Comparison of ENCODE assay signal across 8 cellular contexts in the genomic region with DNA sequence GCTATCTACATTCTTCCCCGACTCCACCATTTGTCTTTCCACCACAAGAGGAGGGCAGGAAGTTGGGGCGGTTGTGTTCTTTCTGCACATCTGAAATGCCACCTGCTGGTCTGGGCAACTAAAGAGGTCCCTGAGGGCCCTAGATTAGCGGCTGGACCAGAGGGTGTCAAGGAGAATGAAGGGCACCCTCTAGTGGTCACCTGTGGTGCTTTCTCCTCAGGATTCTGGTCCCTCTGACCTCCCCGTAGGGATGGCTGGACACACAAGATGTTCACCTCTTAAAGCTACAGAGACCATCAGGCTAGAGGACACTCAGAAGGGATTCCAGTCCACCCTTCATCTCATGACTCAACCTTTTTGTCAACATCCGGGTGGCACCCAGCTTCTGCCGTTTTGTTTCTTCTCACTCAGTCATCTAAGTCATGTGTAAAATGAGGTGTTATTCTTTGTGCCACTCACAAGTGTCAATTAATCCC. TPM values are rescaled to one million over a fixed set of nuclear protein-coding genes. Genes with fewer than 3 reads are reported as not detected.
A peak's percentile ranks its signal among the peaks of the same experiment; 100 is the strongest.
DNase-seq lines count a peak whose midpoint lies in the region; ATAC-seq and TF ChIP-seq lines count a peak whose summit lies in the region.

No MANE protein-coding gene starts in this region.

- intact Hi-C loops in CD4-positive, alpha-beta T cell (cut with DNase I, micrococcal nuclease), result no loop called here
- intact Hi-C loops in activated CD4-positive, alpha-beta memory T cell treated with anti-CD3 and anti-CD28 coated beads for 36 hours (cut with micrococcal nuclease), result loop anchor here (1.0 kb wide), 1 partner anchor 40 kb away; no protein-coding TSS in a partner anchor
- intact Hi-C loops in posterior vena cava (cut with DNase I), result no loop called here

- peak overlapping the region; percentile 65 for H3K27ac Mint-ChIP-seq in CD4-positive, alpha-beta T cell
- peak overlapping the region; percentile 5 for H3K27ac Mint-ChIP-seq in activated CD4-positive, alpha-beta memory T cell treated with anti-CD3 and anti-CD28 coated beads for 36 hours

- H3K27ac ChIP-seq in CD4-positive, alpha-beta T cell (ENCODE audit: low read depth, low read length), result no peak overlapping the region

- no peaks in the 10 kb centered on the region for H3K9me3 Mint-ChIP-seq in CD4-positive, alpha-beta T cell
- no peaks in the 10 kb centered on the region for H3K9me3 Mint-ChIP-seq in activated CD4-positive, alpha-beta memory T cell treated with anti-CD3 and anti-CD28 coated beads for 36 hours

- H3K27me3 ChIP-seq in CD4-positive, alpha-beta T cell (ENCODE audit: control insufficient read depth, insufficient read depth, low read length), result no peaks in the 10 kb centered on the region

- no peaks in the 10 kb centered on the region for H3K9me3 ChIP-seq in CD4-positive, alpha-beta T cell (ENCODE audit: control insufficient read depth, low read length)

- peak in 2 of 10 experiments; percentile 1 to 18 for DNase-seq in CD4-positive, alpha-beta T cell
- DNase-seq in NCI-H2029 (lab: John Stamatoyannopoulos, UW), result peak; percentile 16
- DNase-seq in activated CD4-positive, alpha-beta memory T cell treated with anti-CD3 and anti-CD28 coated beads for 36 hours, result peak; percentile 66
- peak; percentile 33 for DNase-seq in fibroblast of the conjunctiva (ENCODE audit: low read depth)
- DNase-seq in posterior vena cava (ENCODE audit: low spot score), result peak; percentile 76
- no peak for DNase-seq in NCI-H2227 (lab: John Stamatoyannopoulos, UW; ENCODE audit: unreplicated experiment)

- ATAC-seq in CD4-positive, alpha-beta T cell (ENCODE audit: poor library complexity), result no peak
- ATAC-seq in GM19324 (IDR thresholded peaks at IDR 0.05; ENCODE audit: low FRiP score, unreplicated experiment), result peak; percentile 28
- no peak for ATAC-seq in HG03159 (IDR thresholded peaks at IDR 0.05; ENCODE audit: unreplicated experiment)

- no peaks in the 10 kb centered on the region for H3K36me3 Mint-ChIP-seq in CD4-positive, alpha-beta T cell (ENCODE audit: low read depth)
- no peaks in the 10 kb centered on the region for H3K36me3 Mint-ChIP-seq in activated CD4-positive, alpha-beta memory T cell treated with anti-CD3 and anti-CD28 coated beads for 36 hours

- H3K4me1 Mint-ChIP-seq in CD4-positive, alpha-beta T cell (ENCODE audit: low read depth), result peaks cover 34% of the 10 kb centered on the region
- H3K4me1 Mint-ChIP-seq in activated CD4-positive, alpha-beta memory T cell treated with anti-CD3 and anti-CD28 coated beads for 36 hours (ENCODE audit: low read depth), result peaks cover 18% of the 10 kb centered on the region

- CTCF ChIA-PET in CD4-positive, alpha-beta T cell (lab: Charles Lee), result interaction anchor here (0.9 kb wide), 2 partner anchors 17 to 46 kb away, joined by 3 read pairs; partner anchors contain the start of gene ZNF594
- CTCF ChIA-PET in activated CD4-positive, alpha-beta memory T cell treated with anti-CD3 and anti-CD28 coated beads for 36 hours (lab: Charles Lee), result interaction anchor here (0.6 to 2.6 kb wide), 8 partner anchors 11 to 180 kb away, joined by 3 to 10 read pairs (median 4); partner anchors contain the start of gene ZNF594

- peak; percentile 48 for TF ChIP-seq CTCF in CD4-positive, alpha-beta T cell (IDR thresholded peaks at IDR 0.05)

- POLR2A ChIA-PET in CD4-positive, alpha-beta T cell (lab: Charles Lee), result interaction anchor here (1.0 to 1.2 kb wide), 2 partner anchors 21 to 45 kb away, joined by 4 read pairs; partner anchors contain the start of gene RABEP1
- POLR2A ChIA-PET in activated CD4-positive, alpha-beta memory T cell treated with anti-CD3 and anti-CD28 coated beads for 36 hours (lab: Charles Lee), result no interaction called here

- H3K27me3 Mint-ChIP-seq in CD4-positive, alpha-beta T cell, result no peaks in the 10 kb centered on the region
- no peaks in the 10 kb centered on the region for H3K27me3 Mint-ChIP-seq in activated CD4-positive, alpha-beta memory T cell treated with anti-CD3 and anti-CD28 coated beads for 36 hours

- no peak overlapping the region for H3K4me3 Mint-ChIP-seq in CD4-positive, alpha-beta T cell
- no peak overlapping the region for H3K4me3 Mint-ChIP-seq in activated CD4-positive, alpha-beta memory T cell treated with anti-CD3 and anti-CD28 coated beads for 36 hours

RNA-seq across cellular contexts. Expression of gene SCIMP, which starts 2.9 kb away (rescaled TPM):
- total RNA-seq in CD4-positive, alpha-beta T cell, result under 1 TPM; 0.31 to 0.47 TPM
- not detected for total RNA-seq in activated CD4-positive, alpha-beta memory T cell treated with anti-CD3 and anti-CD28 coated beads for 36 hours
- total RNA-seq in posterior vena cava, result 1 to 10 TPM; 4.5 to 7.3 TPM

RNA-seq across cellular contexts. Expression of gene RABEP1, which starts 44.5 kb away (rescaled TPM):
- 10 to 100 TPM; 27.4 to 31.8 TPM for total RNA-seq in CD4-positive, alpha-beta T cell
- 10 to 100 TPM; 60.7 to 60.8 TPM for total RNA-seq in activated CD4-positive, alpha-beta memory T cell treated with anti-CD3 and anti-CD28 coated beads for 36 hours
- 10 to 100 TPM; 41.5 to 47.3 TPM for total RNA-seq in posterior vena cava

RNA-seq across cellular contexts. Expression of gene ZNF594, which starts 45.9 kb away (rescaled TPM):
- 1 to 10 TPM; 2.2 to 3.1 TPM for total RNA-seq in CD4-positive, alpha-beta T cell
- 1 to 10 TPM; 5.3 to 6.2 TPM for total RNA-seq in activated CD4-positive, alpha-beta memory T cell treated with anti-CD3 and anti-CD28 coated beads for 36 hours
- 1 to 10 TPM; 5.7 to 6.8 TPM for total RNA-seq in posterior vena cava
